Comparison of ENCODE assay signal across 17 cellular contexts in the genomic region with DNA sequence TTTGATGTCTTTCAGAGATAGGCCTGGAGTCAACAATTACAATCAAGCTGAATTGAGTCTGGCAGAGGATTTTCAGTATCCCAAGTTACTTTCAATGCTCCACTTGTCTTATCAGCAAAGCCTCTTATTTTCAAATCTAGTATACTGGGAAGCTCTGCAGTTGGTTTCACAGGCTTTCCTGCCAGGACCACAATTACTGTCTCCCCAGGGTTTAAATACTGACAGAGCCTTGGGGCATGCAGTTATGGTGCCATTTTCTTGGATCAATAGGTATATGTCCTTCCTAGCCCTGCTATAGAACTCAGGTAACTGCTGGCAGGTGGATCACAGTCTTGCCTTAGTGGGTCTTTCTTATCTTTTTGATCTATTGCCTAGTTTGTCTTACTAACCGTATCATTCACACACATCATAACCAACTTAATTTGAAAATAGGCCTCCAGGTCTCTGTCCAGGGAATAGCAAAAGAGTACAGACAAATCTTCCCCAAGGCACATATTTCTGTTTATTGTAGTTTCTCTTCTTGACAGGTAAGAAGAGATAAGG. TPM values are rescaled to one million over a fixed set of nuclear protein-coding genes. Genes with fewer than 3 reads are reported as not detected.
DNase-seq lines count a peak whose midpoint lies in the region; ATAC-seq and TF ChIP-seq lines count a peak whose summit lies in the region.
"Had no signal": no experiment of that assay in that cellular context is flagged by ENCODE, and none has a peak within 500 bp of the region (broad histone marks: within the 10 kb centered on the region; RNA-seq: fewer than 3 reads in every experiment).

No MANE protein-coding gene starts in this region.

- ATAC-seq in PC-3, result no peak
- ATAC-seq in psoas muscle, result peak in 2 of 4 donors; percentile 21 to 44
- ATAC-seq in GM19452 (IDR thresholded peaks at IDR 0.05; ENCODE audit: unreplicated experiment), result no peak

- H3K79me2 ChIP-seq in ACC112 (ENCODE audit: control insufficient read depth, insufficient read depth, low read length, unreplicated experiment) (no peaks in the 10 kb centered on the region), PC-3 (ENCODE audit: low read length) (no peaks in the 10 kb centered on the region)

- no peak for TF ChIP-seq CTCF in PC-3 (conservative IDR thresholded peaks at IDR 0.05; ENCODE audit: low read depth, low read length)
- no peak for TF ChIP-seq CTCF in glutamatergic neuron (IDR thresholded peaks at IDR 0.05; ENCODE audit: partially characterized antibody, unreplicated experiment)
- TF ChIP-seq CTCF in psoas muscle (IDR thresholded peaks at IDR 0.05), result no peak

- intact Hi-C loops in PC-3 (cut with micrococcal nuclease), result no loop called here
- intact Hi-C loops in psoas muscle (cut with DNase I), result loop anchor here in 1 of 2 donors (10.0 kb wide), 1 partner anchor 329 kb away; no protein-coding TSS in a partner anchor
- intact Hi-C loops in activated CD4-positive, alpha-beta memory T cell treated with anti-CD3 and anti-CD28 coated beads for 36 hours (cut with micrococcal nuclease), result no loop called here

- CTCF ChIA-PET in PC-3 (lab: Charles Lee), result interaction anchor here (0.6 kb wide), 2 partner anchors 152 to 260 kb away, joined by 3 to 8 read pairs; no protein-coding TSS in a partner anchor
- CTCF ChIA-PET in activated CD4-positive, alpha-beta memory T cell treated with anti-CD3 and anti-CD28 coated beads for 36 hours (lab: Charles Lee), result interaction anchor here (1.3 kb wide), 1 partner anchor 10 kb away, joined by 5 read pairs; no protein-coding TSS in a partner anchor

- H3K4me1 ChIP-seq in ACC112 (ENCODE audit: control insufficient read depth, insufficient read depth, low read length, unreplicated experiment), result peaks cover 25% of the 10 kb centered on the region
- H3K4me1 ChIP-seq in PC-3 (ENCODE audit: insufficient read depth, low read length), result peaks cover 31% of the 10 kb centered on the region
- peaks cover 9% of the 10 kb centered on the region for H3K4me1 ChIP-seq in psoas muscle
- H3K4me1 ChIP-seq: tibial nerve had no signal

- peak overlapping the region; percentile 25 for H3K4me2 ChIP-seq in PC-3 (ENCODE audit: low read length)

- no peak overlapping the region for H3K27ac Mint-ChIP-seq in glutamatergic neuron (ENCODE audit: unreplicated experiment)
- no peak overlapping the region for H3K27ac Mint-ChIP-seq in activated CD4-positive, alpha-beta memory T cell treated with anti-CD3 and anti-CD28 coated beads for 36 hours
- H3K27ac Mint-ChIP-seq: nephron, T-cell had no signal

- WGBS in psoas muscle, 3 donors, result 33 to 50% (median 47%) methylated on average over 1 of the region's 1 CpG

- H3K4me3 ChIP-seq in ACC112 (ENCODE audit: low read depth, low read length) (no peak overlapping the region), PC-3 (ENCODE audit: low read length) (no peak overlapping the region), psoas muscle (no peak overlapping the region)
- H3K4me3 ChIP-seq: esophagus squamous epithelium, GM12878, tibial nerve had no signal

- 0 out of 2 replicates have a peak, but pooled peaks cover 1% of the 10 kb centered on the region for H4K20me1 ChIP-seq in PC-3 (ENCODE audit: low read length)

- H3K27ac ChIP-seq in ACC112 (ENCODE audit: low read depth, low read length) (0 out of 2 replicates have a peak overlapping the region, but pooled peaks have one; percentile 9), PC-3 (ENCODE audit: low read length) (no peak overlapping the region), psoas muscle (peak overlapping the region; percentile 25)
- H3K27ac ChIP-seq: esophagus squamous epithelium, tibial nerve had no signal

- BruUV-seq in PC-3 (replicated peaks; lab: Mats Ljungman, UMichigan), result no TSS peak

- no peaks in the 10 kb centered on the region for H3K36me3 ChIP-seq in ACC112 (ENCODE audit: insufficient read depth, low read length)
- H3K36me3 ChIP-seq in PC-3 (ENCODE audit: low read depth, low read length), result no peaks in the 10 kb centered on the region
- no peaks in the 10 kb centered on the region for H3K36me3 ChIP-seq in psoas muscle (ENCODE audit: insufficient read depth in 1 of 2, low read depth in 1 of 2)
- H3K36me3 ChIP-seq: esophagus squamous epithelium, tibial nerve had no signal

- H3K27me3 ChIP-seq in ACC112 (ENCODE audit: insufficient read depth, low read length), result no peaks in the 10 kb centered on the region
- H3K27me3 ChIP-seq in PC-3 (ENCODE audit: low read length), result no peaks in the 10 kb centered on the region
- no peaks in the 10 kb centered on the region for H3K27me3 ChIP-seq in psoas muscle (ENCODE audit: insufficient read depth in 3 of 3, low read length in 2 of 3)
- H3K27me3 ChIP-seq: esophagus squamous epithelium, tibial nerve had no signal

- H3K9ac ChIP-seq in PC-3 (ENCODE audit: low read length), result no peak overlapping the region

- no peaks in the 10 kb centered on the region for H3K9me3 Mint-ChIP-seq in glutamatergic neuron (ENCODE audit: unreplicated experiment)
- no peaks in the 10 kb centered on the region for H3K9me3 Mint-ChIP-seq in activated CD4-positive, alpha-beta memory T cell treated with anti-CD3 and anti-CD28 coated beads for 36 hours
- H3K9me3 Mint-ChIP-seq: nephron, T-cell had no signal

- DNase-seq in PC-3 (no peak), glutamatergic neuron (no peak), psoas muscle (no peak), superior temporal gyrus (ENCODE audit: extremely low spot score) (no peak)
- no peak for DNase-seq in activated CD8-positive, alpha-beta memory T cell treated with anti-CD3 and anti-CD28 coated beads, Interleukin-2, amount 50 U/mL, for 48 hours
- no peak for DNase-seq in activated CD4-positive, alpha-beta memory T cell treated with anti-CD3 and anti-CD28 coated beads for 36 hours
- DNase-seq: activated CD4-positive, CD25-positive, alpha-beta regulatory T cell; esophagus squamous epithelium had no signal

- H3K9me2 ChIP-seq in PC-3 (replicated peaks; ENCODE audit: low read length), result no peaks in the 10 kb centered on the region

- H3F3A ChIP-seq in PC-3 (ENCODE audit: low read length, unreplicated experiment), result peaks cover 6% of the 10 kb centered on the region

- peaks cover 11% of the 10 kb centered on the region for H3K4me1 Mint-ChIP-seq in glutamatergic neuron (ENCODE audit: low read depth, unreplicated experiment)
- H3K4me1 Mint-ChIP-seq in activated CD4-positive, alpha-beta memory T cell treated with anti-CD3 and anti-CD28 coated beads for 36 hours (ENCODE audit: low read depth), result no peaks in the 10 kb centered on the region
- H3K4me1 Mint-ChIP-seq: nephron, T-cell had no signal

- H3K27me3 Mint-ChIP-seq in glutamatergic neuron (ENCODE audit: unreplicated experiment), result peaks cover 2% of the 10 kb centered on the region
- no peaks in the 10 kb centered on the region for H3K27me3 Mint-ChIP-seq in activated CD4-positive, alpha-beta memory T cell treated with anti-CD3 and anti-CD28 coated beads for 36 hours

- peak overlapping the region; percentile 77 for H2AFZ ChIP-seq in ACC112 (ENCODE audit: low read length, unreplicated experiment)
- peak overlapping the region; percentile 45; the same call in 1 of the 2 replicates for H2AFZ ChIP-seq in PC-3 (ENCODE audit: low read length)

- peak overlapping the region; percentile 17 for H3K4me3 Mint-ChIP-seq in glutamatergic neuron (ENCODE audit: unreplicated experiment)
- no peak overlapping the region for H3K4me3 Mint-ChIP-seq in activated CD4-positive, alpha-beta memory T cell treated with anti-CD3 and anti-CD28 coated beads for 36 hours
- H3K4me3 Mint-ChIP-seq: nephron, T-cell had no signal

- no peaks in the 10 kb centered on the region for H3K36me3 Mint-ChIP-seq in glutamatergic neuron (ENCODE audit: unreplicated experiment)
- H3K36me3 Mint-ChIP-seq in activated CD4-positive, alpha-beta memory T cell treated with anti-CD3 and anti-CD28 coated beads for 36 hours, result no peaks in the 10 kb centered on the region
- H3K36me3 Mint-ChIP-seq: T-cell had no signal

- H3K9me3 ChIP-seq in PC-3 (ENCODE audit: low read length), result no peaks in the 10 kb centered on the region
- no peaks in the 10 kb centered on the region for H3K9me3 ChIP-seq in psoas muscle
- H3K9me3 ChIP-seq: esophagus squamous epithelium, tibial nerve had no signal

- POLR2A ChIA-PET in PC-3 (lab: Charles Lee; ENCODE audit: unreplicated experiment), result no interaction called here
- POLR2A ChIA-PET in activated CD4-positive, alpha-beta memory T cell treated with anti-CD3 and anti-CD28 coated beads for 36 hours (lab: Charles Lee), result no interaction called here

RNA-seq across cellular contexts. Expression of a gene that starts 22.4 kb away (rescaled TPM):
- total RNA-seq in PC-3 (2014; rRNA removed) (not detected in 2 replicates), glutamatergic neuron (ENCODE audit: unreplicated experiment) (not detected), psoas muscle (not detected)
- polyA plus RNA-seq in psoas muscle, result not detected
- not detected for total RNA-seq in activated CD4-positive, alpha-beta memory T cell treated with anti-CD3 and anti-CD28 coated beads for 36 hours
- total RNA-seq: dermis blood vessel endothelial cell, esophagus squamous epithelium, GM12878, M059J, renal cortical epithelial cell, T-cell, tibial nerve had no signal
- polyA plus RNA-seq: GM12878 had no signal

RNA-seq across cellular contexts. Expression of a gene that starts 23.6 kb away (rescaled TPM):
- total RNA-seq in PC-3 (2014; rRNA removed), result not detected in 2 replicates
- total RNA-seq in glutamatergic neuron (ENCODE audit: unreplicated experiment), result not detected
- total RNA-seq in psoas muscle, result not detected
- polyA plus RNA-seq in psoas muscle, result not detected
- not detected for total RNA-seq in activated CD4-positive, alpha-beta memory T cell treated with anti-CD3 and anti-CD28 coated beads for 36 hours
- total RNA-seq: dermis blood vessel endothelial cell, esophagus squamous epithelium, GM12878, M059J, renal cortical epithelial cell, T-cell, tibial nerve had no signal
- polyA plus RNA-seq: GM12878 had no signal
